ENCODE assay signal across 8 cellular contexts in genomic region chr1:19179597-19180271, GRCh38. TPM values are rescaled to one million over a fixed set of nuclear protein-coding genes. Genes with fewer than 3 reads are reported as not detected.
DNase-seq lines count a peak whose midpoint lies in the region; ATAC-seq and TF ChIP-seq lines count a peak whose summit lies in the region.

No MANE protein-coding gene starts in this region.

- H3K4me3 Mint-ChIP-seq in CD4-positive, alpha-beta memory T cell = peak overlapping the region in 3 of 8 donors; percentile 34 to 49 (median 39)
- H3K4me3 Mint-ChIP-seq in HFFc6 = no peak overlapping the region

- no peak overlapping the region for H3K9ac ChIP-seq in colonic mucosa (ENCODE audit: low read depth in 2 of 2, low read length in 2 of 2)

- DNase-seq in CD4-positive, alpha-beta memory T cell = peak; percentile 23 to 55 (median 36)
- peak; percentile 38 for DNase-seq in HFFc6
- DNase-seq in glomerular visceral epithelial cell (ENCODE audit: extremely low spot score) = peak; percentile 31
- DNase-seq in upper lobe of right lung = no peak
- DNase-seq in islet precursor cell = no peak
- no peak for DNase-seq in colonic mucosa
- no peak for DNase-seq in putamen (ENCODE audit: low spot score)

- H3K9me3 ChIP-seq in CD4-positive, alpha-beta memory T cell (ENCODE audit: control insufficient read depth in 1 of 2, low read length in 2 of 2) = no peaks in the 10 kb centered on the region
- H3K9me3 ChIP-seq in upper lobe of right lung (no peaks in the 10 kb centered on the region), colonic mucosa (no peaks in the 10 kb centered on the region)

- intact Hi-C loops in CD4-positive, alpha-beta memory T cell (cut with micrococcal nuclease) = loop anchor here (1.0 kb wide), 2 partner anchors 62 to 474 kb away; no protein-coding TSS in a partner anchor
- intact Hi-C loops in upper lobe of right lung (cut with DNase I) (no loop called here), colonic mucosa (cut with DNase I) (loop anchor here (5.0 kb wide), 1 partner anchor 63 kb away; no protein-coding TSS in a partner anchor)

- CTCF ChIA-PET in CD4-positive, alpha-beta memory T cell (lab: Charles Lee; ENCODE audit: partially characterized antibody) = interaction anchor here (1.1 to 3.8 kb wide), 12 partner anchors 10 to 478 kb away, joined by 3 to 21 read pairs (median 4); no protein-coding TSS in a partner anchor

- ATAC-seq in upper lobe of right lung = no peak

- peak overlapping the region; percentile 4 to 88 (median 77) for H3K27ac Mint-ChIP-seq in CD4-positive, alpha-beta memory T cell
- H3K27ac Mint-ChIP-seq in HFFc6 = no peak overlapping the region

- H3K27ac ChIP-seq in CD4-positive, alpha-beta memory T cell (ENCODE audit: low read depth, low read length) = no peak overlapping the region
- H3K27ac ChIP-seq in VCaP = peak overlapping the region; percentile 84
- H3K27ac ChIP-seq in upper lobe of right lung = peak overlapping the region; percentile 52
- H3K27ac ChIP-seq in colonic mucosa = no peak overlapping the region

- TF ChIP-seq CTCF in HFFc6 (IDR thresholded peaks at IDR 0.05) = peak; percentile 55; the same call in 1 of the 2 replicates
- peak; percentile 74 for TF ChIP-seq CTCF in VCaP (conservative IDR thresholded peaks at IDR 0.05)
- TF ChIP-seq CTCF in upper lobe of right lung (IDR thresholded peaks at IDR 0.05) = peak; percentile 15
- TF ChIP-seq CTCF in colonic mucosa (IDR thresholded peaks at IDR 0.05) = no peak

- H3K36me3 Mint-ChIP-seq in CD4-positive, alpha-beta memory T cell = peaks cover 50 to 76% of the 10 kb centered on the region in 2 donors
- peaks cover 56% of the 10 kb centered on the region for H3K36me3 Mint-ChIP-seq in HFFc6 (ENCODE audit: low read depth)

- H3K4me1 Mint-ChIP-seq in CD4-positive, alpha-beta memory T cell = peaks cover 14 to 33% (median 25%) of the 10 kb centered on the region in 4 donors
- H3K4me1 Mint-ChIP-seq in HFFc6 (ENCODE audit: low read depth) = no peaks in the 10 kb centered on the region

- no peak overlapping the region for H3K4me3 ChIP-seq in CD4-positive, alpha-beta memory T cell (ENCODE audit: low read length in 2 of 2)
- H3K4me3 ChIP-seq in upper lobe of right lung (no peak overlapping the region), colonic mucosa (no peak overlapping the region)

- H3K4me1 ChIP-seq in CD4-positive, alpha-beta memory T cell (ENCODE audit: insufficient read depth, low read length) = peaks cover 15% of the 10 kb centered on the region
- H3K4me1 ChIP-seq in upper lobe of right lung (no peaks in the 10 kb centered on the region), colonic mucosa (no peaks in the 10 kb centered on the region)

- no peaks in the 10 kb centered on the region for H3K27me3 Mint-ChIP-seq in CD4-positive, alpha-beta memory T cell
- H3K27me3 Mint-ChIP-seq in HFFc6 (ENCODE audit: insufficient read depth) = peaks cover 4% of the 10 kb centered on the region

- no peaks in the 10 kb centered on the region for H3K27me3 ChIP-seq in CD4-positive, alpha-beta memory T cell (ENCODE audit: insufficient read depth, low read length)
- H3K27me3 ChIP-seq in upper lobe of right lung (no peaks in the 10 kb centered on the region), colonic mucosa (no peaks in the 10 kb centered on the region)

- H3K36me3 ChIP-seq in CD4-positive, alpha-beta memory T cell (ENCODE audit: insufficient read depth, low read length) = peaks cover 64% of the 10 kb centered on the region
- peaks cover 96% of the 10 kb centered on the region for H3K36me3 ChIP-seq in upper lobe of right lung
- H3K36me3 ChIP-seq in colonic mucosa = peaks cover 33% of the 10 kb centered on the region

- POLR2A ChIA-PET in CD4-positive, alpha-beta memory T cell (lab: Charles Lee; ENCODE audit: partially characterized antibody) = interaction anchor here (0.9 to 1.3 kb wide), 3 partner anchors 20 to 105 kb away, joined by 3 to 5 read pairs (median 4); no protein-coding TSS in a partner anchor

- no peaks in the 10 kb centered on the region for H3K9me3 Mint-ChIP-seq in CD4-positive, alpha-beta memory T cell
- H3K9me3 Mint-ChIP-seq in HFFc6 = no peaks in the 10 kb centered on the region

RNA-seq across cellular contexts. Expression of gene UBR4, which starts 30.3 kb away (rescaled TPM):
- 100 to 1,000 TPM; 152 to 154 TPM for total RNA-seq in CD4-positive, alpha-beta memory T cell
- polyA plus RNA-seq in CD4-positive, alpha-beta memory T cell = 10 to 100 TPM in 1 of 2 donors, 1 to 10 TPM in 1; 3.8 to 26.9 TPM
- 100 to 1,000 TPM in 1 of 6 experiments, 10 to 100 TPM in 5; 74.2 to 116 (median 88.6) TPM for total RNA-seq in HFFc6 (2021; fragmentation: NEBNext Ultra II Directional; extraction: Animal tissue kit (Norgen Biotek cat#: 25700))
- total RNA-seq in upper lobe of right lung (110 TPM), colonic mucosa (100 to 1,000 TPM in 1 of 2 donors, 10 to 100 TPM in 1; 97.7 to 114 TPM)

Comparison
In these comparisons a context has a peak if more than half of its experiments do, and no peak if none do; other contexts are left out.
1. DNase-seq: peak in CD4-positive, alpha-beta memory T cell (5 of 5), HFFc6 (single experiment) and glomerular visceral epithelial cell (single experiment); none in upper lobe of right lung (single experiment), islet precursor cell (single experiment), colonic mucosa (single experiment) and putamen (single experiment).
2. H3K27ac ChIP-seq: peak in VCaP (single experiment) and upper lobe of right lung (single experiment); none in CD4-positive, alpha-beta memory T cell (single experiment) and colonic mucosa (single experiment).